ENCODE assay signal across 23 cellular contexts in the genomic region with DNA sequence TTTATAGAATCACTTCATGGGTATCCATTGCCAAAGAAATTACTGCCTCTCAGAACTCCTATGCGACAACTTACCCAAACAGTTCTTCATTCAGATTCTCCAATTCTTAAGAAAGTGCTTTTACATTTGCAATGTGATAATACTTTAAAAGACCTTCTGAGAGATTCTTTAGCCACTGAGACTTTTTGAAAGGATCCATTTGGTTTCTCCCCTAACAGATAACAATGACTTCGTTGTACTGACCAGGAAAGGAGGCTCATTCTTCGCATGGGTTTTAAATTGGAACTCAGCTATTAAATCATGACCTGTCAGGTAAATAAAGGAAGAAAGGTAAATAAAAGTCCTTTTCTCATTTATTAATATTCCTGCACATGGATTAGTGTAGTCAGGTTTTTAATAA.
"Had no signal": no experiment of that assay in that cellular context is flagged by ENCODE, and none has a peak within 500 bp of the region (broad histone marks: within the 10 kb centered on the region; RNA-seq: fewer than 3 reads in every experiment).

No MANE protein-coding gene starts in this region.

- H3K36me3 ChIP-seq: esophagus squamous epithelium, left ventricle myocardium inferior, lower lobe of right lung, tibial nerve, upper lobe of right lung, vagina had no signal

- H2AFZ ChIP-seq: parathyroid adenoma had no signal

- H3K27me3 Mint-ChIP-seq: naive B cell; stimulated activated memory B cell treated with anti-CD40 and anti-IgM and Interleukin-4, amounts not matched to agents 10 μg/mL and 1 μg/mL and 100 μg/mL, for 72 hours; stimulated activated naive CD8-positive, alpha-beta T cell treated with anti-CD3 and anti-CD28 coated beads, Interleukin-15, Interleukin-2, amounts not matched to agents 100 ng/mL and 50 ng/mL, for 24 hours had no signal

- H3K4me1 ChIP-seq: left ventricle myocardium inferior, lower lobe of right lung, upper lobe of right lung had no signal

- H3K36me3 Mint-ChIP-seq: naive B cell; stimulated activated memory B cell treated with anti-CD40 and anti-IgM and Interleukin-4, amounts not matched to agents 10 μg/mL and 1 μg/mL and 100 μg/mL, for 72 hours had no signal

- H3K27me3 ChIP-seq: esophagus squamous epithelium, spleen, testis, tibial nerve, upper lobe of right lung, vagina had no signal

- H3K9me3 Mint-ChIP-seq: naive B cell; nephron; stimulated activated memory B cell treated with anti-CD40 and anti-IgM and Interleukin-4, amounts not matched to agents 10 μg/mL and 1 μg/mL and 100 μg/mL, for 72 hours; stimulated activated naive CD8-positive, alpha-beta T cell treated with anti-CD3 and anti-CD28 coated beads, Interleukin-15, Interleukin-2, amounts not matched to agents 100 ng/mL and 50 ng/mL, for 24 hours had no signal

- H3K4me3 Mint-ChIP-seq: naive B cell; nephron; stimulated activated naive CD8-positive, alpha-beta T cell treated with anti-CD3 and anti-CD28 coated beads, Interleukin-15, Interleukin-2, amounts not matched to agents 100 ng/mL and 50 ng/mL, for 24 hours had no signal

- DNase-seq: dermis blood vessel endothelial cell; esophagus squamous epithelium; foreskin fibroblast; kidney; left cardiac atrium; left ventricle myocardium inferior; lower lobe of right lung; mesendoderm; naive B cell; psoas muscle; retina; spleen; stimulated activated CD4-positive, alpha-beta T cell treated with anti-CD3 and anti-CD28 coated beads, Interleukin-15, amount 100 ng/mL, for 24 hours; stimulated activated CD4-positive, alpha-beta T cell treated with anti-CD3 and anti-CD28 coated beads, Interleukin-1b, Interleukin-23, amount 100 ng/mL, for 48 hours; stimulated activated CD4-positive, alpha-beta T cell treated with anti-CD3 and anti-CD28 coated beads, Interleukin-4, amount 100 ng/mL, for 24 hours; testis; upper lobe of right lung had no signal

- H3K4me3 ChIP-seq: esophagus squamous epithelium, left ventricle myocardium inferior, lower lobe of right lung, psoas muscle, spleen, testis, tibial nerve, upper lobe of right lung, vagina had no signal

- ATAC-seq: left cardiac atrium, lower lobe of right lung, psoas muscle, upper lobe of right lung had no signal

- H3K27ac ChIP-seq: left ventricle myocardium inferior, lower lobe of right lung, parathyroid adenoma, psoas muscle, testis, upper lobe of right lung, vagina had no signal

- H3K27ac Mint-ChIP-seq: stimulated activated naive CD8-positive, alpha-beta T cell treated with anti-CD3 and anti-CD28 coated beads, Interleukin-15, Interleukin-2, amounts not matched to agents 100 ng/mL and 50 ng/mL, for 24 hours had no signal

- H3K9me3 ChIP-seq: esophagus squamous epithelium, left ventricle myocardium inferior, lower lobe of right lung, psoas muscle, spleen, testis, tibial nerve, upper lobe of right lung, vagina had no signal

- H3K9ac ChIP-seq: parathyroid adenoma had no signal
